Comparison of ENCODE assay signal across 1 cellular context in the genomic region with DNA sequence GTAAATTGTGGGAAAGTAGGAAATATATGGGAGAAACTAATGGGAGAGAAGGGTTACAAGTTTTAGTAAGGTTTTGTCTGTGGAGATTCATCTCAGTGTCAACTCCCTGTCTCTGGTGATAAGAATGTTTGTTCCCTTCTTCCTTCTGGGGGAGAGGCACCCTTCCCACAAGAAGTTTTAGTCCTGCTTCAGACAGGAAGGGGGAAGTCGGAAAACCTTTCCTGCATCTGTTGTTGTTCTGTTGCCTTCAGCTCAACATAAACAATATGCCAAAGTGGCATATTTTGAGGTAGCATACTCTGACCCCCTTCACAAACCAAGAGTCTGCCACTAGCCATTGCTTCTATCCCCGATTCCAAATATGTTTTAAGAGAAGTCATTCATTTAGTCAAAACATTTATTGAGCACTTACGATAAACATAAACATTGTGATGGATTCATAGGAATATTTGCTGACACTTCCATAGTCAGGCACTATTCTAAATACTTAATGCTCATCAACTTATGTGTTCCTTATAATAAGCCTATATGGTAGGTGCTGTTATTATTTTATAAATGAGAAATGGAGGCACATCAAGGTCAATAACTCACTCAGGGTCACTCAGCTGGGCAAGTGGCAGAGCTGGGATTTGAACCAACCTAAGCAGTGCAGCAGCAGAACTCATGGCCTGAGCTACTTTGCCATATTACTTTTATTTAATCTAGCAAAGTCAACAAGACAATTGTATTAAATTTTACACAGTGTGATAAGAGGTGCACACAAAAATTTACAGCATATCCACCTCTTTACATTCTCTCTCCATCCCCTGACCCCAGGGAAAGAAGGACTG.
TF ChIP-seq lines count a peak whose summit lies in the region.

No MANE protein-coding gene starts in this region.

TF ChIP-seq in endothelial cell of umbilical vein, 7 proteins besides CTCF, POLR2A, EP300 and RAD21:
- TF ChIP-seq MYC (IDR thresholded peaks at IDR 0.05; ENCODE audit: low read depth, low read length) (no peak), FOS (IDR thresholded peaks at IDR 0.05; ENCODE audit: borderline replicate concordance, insufficient read depth, low read length) (no peak), JUN (IDR thresholded peaks at IDR 0.05; ENCODE audit: borderline replicate concordance, insufficient read depth, insufficient read length, low read depth) (no peak), POLR2AphosphoS5 (IDR thresholded peaks at IDR 0.05; ENCODE audit: insufficient read depth, low read depth, low read length) (no peak), GATA2 (IDR thresholded peaks at IDR 0.05; ENCODE audit: insufficient read depth, insufficient read length, low read depth, low read length) (no peak), EZH2 (IDR thresholded peaks at IDR 0.05; ENCODE audit: borderline replicate concordance, low read depth, low read length, severe bottlenecking) (no peak)
- TF ChIP-seq, protein P1, sequence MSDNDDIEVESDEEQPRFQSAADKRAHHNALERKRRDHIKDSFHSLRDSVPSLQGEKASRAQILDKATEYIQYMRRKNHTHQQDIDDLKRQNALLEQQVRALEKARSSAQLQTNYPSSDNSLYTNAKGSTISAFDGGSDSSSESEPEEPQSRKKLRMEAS (IDR thresholded peaks at IDR 0.05; ENCODE audit: insufficient read depth, insufficient read length) = no peak
TF ChIP-seq in endothelial cell of umbilical vein: peak in this region for 0.
